ENCODE assay signal across 14 cellular contexts in genomic region chr1:109908857-109909256, GRCh38. TPM values are rescaled to one million over a fixed set of nuclear protein-coding genes. Genes with fewer than 3 reads are reported as not detected.
A peak's percentile ranks its signal among the peaks of the same experiment; 100 is the strongest.
DNase-seq lines count a peak whose midpoint lies in the region; ATAC-seq and TF ChIP-seq lines count a peak whose summit lies in the region.
"Had no signal": no experiment of that assay in that cellular context is flagged by ENCODE, and none has a peak within 500 bp of the region (broad histone marks: within the 10 kb centered on the region; RNA-seq: fewer than 3 reads in every experiment).

No MANE protein-coding gene starts in this region.

- TF ChIP-seq CTCF in left ventricle myocardium inferior (IDR thresholded peaks at IDR 0.05; ENCODE audit: borderline replicate concordance) (no peak), heart left ventricle (IDR thresholded peaks at IDR 0.05) (no peak), IMR-90 (conservative IDR thresholded peaks at IDR 0.05; ENCODE audit: low read depth, low read length) (no peak)

- ATAC-seq in heart left ventricle (no peak), IMR-90 (ENCODE audit: low read depth) (no peak)
- ATAC-seq in naive thymus-derived CD4-positive, alpha-beta T cell = no peak

- no peak for TF ChIP-seq RAD21 in IMR-90 (IDR thresholded peaks at IDR 0.05; ENCODE audit: low read length)

- peaks cover 42 to 75% (median 63%) of the 10 kb centered on the region in 7 donors for H3K4me1 Mint-ChIP-seq in naive thymus-derived CD4-positive, alpha-beta T cell

- H3K4me3 ChIP-seq in left ventricle myocardium inferior = no peak overlapping the region
- H3K4me3 ChIP-seq in heart left ventricle = no peak overlapping the region
- no peak overlapping the region for H3K4me3 ChIP-seq in IMR-90 (ENCODE audit: insufficient read depth, low read depth, low read length)
- no peak overlapping the region for H3K4me3 ChIP-seq in naive thymus-derived CD4-positive, alpha-beta T cell (ENCODE audit: low read length)

- H3K4me3 Mint-ChIP-seq in naive thymus-derived CD4-positive, alpha-beta T cell = peak overlapping the region in 6 of 10 donors; percentile 80 to 98 (median 88)

- H3K36me3 ChIP-seq in left ventricle myocardium inferior (no peaks in the 10 kb centered on the region), heart left ventricle (peaks cover 0 to 6% (median 0%) of the 10 kb centered on the region in 9 donors), IMR-90 (ENCODE audit: control insufficient read depth, insufficient read depth, low read length) (no peaks in the 10 kb centered on the region)
- no peaks in the 10 kb centered on the region for H3K36me3 ChIP-seq in naive thymus-derived CD4-positive, alpha-beta T cell (ENCODE audit: control insufficient read depth in 2 of 3, insufficient read depth in 3 of 3, low read length in 3 of 3)

- H3K9me3 ChIP-seq in left ventricle myocardium inferior (replicated peaks) (no peaks in the 10 kb centered on the region), heart left ventricle (no peaks in the 10 kb centered on the region), IMR-90 (ENCODE audit: control insufficient read depth, insufficient read depth, low read length) (no peaks in the 10 kb centered on the region)
- no peaks in the 10 kb centered on the region for H3K9me3 ChIP-seq in naive thymus-derived CD4-positive, alpha-beta T cell (ENCODE audit: control insufficient read depth in 2 of 3, low read length in 3 of 3)

- H4K91ac ChIP-seq in IMR-90 (ENCODE audit: insufficient read depth, low read depth, low read length) = no peak overlapping the region

- intact Hi-C loops in left ventricle myocardium inferior (cut with micrococcal nuclease) = no loop called here
- intact Hi-C loops in heart left ventricle (cut with DNase I) = loop anchor here in 2 of 10 donors (2.0 to 5.0 kb wide), 2 partner anchors 107 to 116 kb away; no protein-coding TSS in a partner anchor
- intact Hi-C loops in IMR-90 (cut with micrococcal nuclease) = no loop called here
- intact Hi-C loops in naive thymus-derived CD4-positive, alpha-beta T cell (cut with micrococcal nuclease) = loop anchor here in 1 of 2 donors (5.0 kb wide), 2 partner anchors 132 to 427 kb away; partner anchors contain the start of gene ATXN7L2

- no TSS peak for BruUV-seq in IMR-90 (replicated peaks; lab: Mats Ljungman, UMichigan)

- peak overlapping the region in 2 of 9 donors; percentile 30 to 67 for H3K27ac Mint-ChIP-seq in naive thymus-derived CD4-positive, alpha-beta T cell
- H3K27ac Mint-ChIP-seq: HFFc6 had no signal

- H2AK9ac ChIP-seq in IMR-90 (replicated peaks; ENCODE audit: low read depth, low read length, poor library complexity) = no peak overlapping the region

- H3K27me3 ChIP-seq in left ventricle myocardium inferior (ENCODE audit: low read depth) = no peaks in the 10 kb centered on the region
- peaks cover 0 to 9% (median 0%) of the 10 kb centered on the region in 9 donors for H3K27me3 ChIP-seq in heart left ventricle
- no peaks in the 10 kb centered on the region; the same call in 1 of the 2 replicates for H3K27me3 ChIP-seq in IMR-90 (ENCODE audit: control insufficient read depth, insufficient read depth, low read length)
- no peaks in the 10 kb centered on the region for H3K27me3 ChIP-seq in naive thymus-derived CD4-positive, alpha-beta T cell (ENCODE audit: control insufficient read depth in 2 of 2, insufficient read depth in 2 of 2, low read length in 2 of 2)

- POLR2A ChIA-PET in IMR-90 (lab: Charles Lee; ENCODE audit: unreplicated experiment) = no interaction called here
- POLR2A ChIA-PET in naive thymus-derived CD4-positive, alpha-beta T cell (lab: Charles Lee) = no interaction called here

- no peak overlapping the region for H3K14ac ChIP-seq in IMR-90 (replicated peaks; ENCODE audit: low read depth, low read length)

- no peak overlapping the region for H2AFZ ChIP-seq in IMR-90 (replicated peaks; ENCODE audit: low read length, poor library complexity)

- H3K9ac ChIP-seq in IMR-90 (ENCODE audit: low read depth, low read length) = no peak overlapping the region

- 0 out of 3 replicates have a peak overlapping the region, but pooled peaks have one; percentile 29 for H2BK15ac ChIP-seq in IMR-90 (ENCODE audit: low read depth, low read length)

- in situ Hi-C loops in IMR-90 (cut with MboI; ENCODE audit: low sequenced_read_pairs) = loop anchor here (25.0 kb wide), 1 partner anchor 122 kb away; no protein-coding TSS in a partner anchor

- peaks cover 6 to 36% of the 10 kb centered on the region in 2 experiments; a peak in 2 of 4 replicates for H3K79me1 ChIP-seq in IMR-90 (ENCODE audit: low read depth in 1 of 2, low read length in 2 of 2)

- H3K56ac ChIP-seq in IMR-90 (ENCODE audit: extremely low read depth, insufficient read depth, low read length) = no peak overlapping the region

- H4K5ac ChIP-seq in IMR-90 (ENCODE audit: low read depth, low read length) = no peak overlapping the region

- TF ChIP-seq POLR2A in heart left ventricle (IDR thresholded peaks at IDR 0.05) (no peak), IMR-90 (IDR thresholded peaks at IDR 0.05; ENCODE audit: low read depth, low read length) (no peak)

- no peak overlapping the region for H3K4me2 ChIP-seq in IMR-90 (ENCODE audit: low read depth, low read length)

- dilution Hi-C loops in IMR-90 (cut with HindIII; ENCODE audit: low sequenced_read_pairs, unreplicated experiment) = no loop called here

- H3K27ac ChIP-seq in left ventricle myocardium inferior (replicated peaks) = peak overlapping the region; percentile 93
- H3K27ac ChIP-seq in heart left ventricle = peak overlapping the region in 1 of 12 donors; percentile 24
- no peak overlapping the region for H3K27ac ChIP-seq in IMR-90 (ENCODE audit: insufficient read depth, low read length)
- H3K27ac ChIP-seq in naive thymus-derived CD4-positive, alpha-beta T cell (ENCODE audit: low read depth, low read length) = no peak overlapping the region

- no peaks in the 10 kb centered on the region for H3K9me3 Mint-ChIP-seq in naive thymus-derived CD4-positive, alpha-beta T cell
- H3K9me3 Mint-ChIP-seq: HFFc6 had no signal

- H3K27me3 Mint-ChIP-seq in naive thymus-derived CD4-positive, alpha-beta T cell = peaks cover 0 to 18% (median 0%) of the 10 kb centered on the region in 5 donors

- H3K4me1 ChIP-seq in left ventricle myocardium inferior (peaks cover 66% of the 10 kb centered on the region), heart left ventricle (peaks cover 4 to 52% (median 35%) of the 10 kb centered on the region in 12 donors), IMR-90 (ENCODE audit: control insufficient read depth, insufficient read depth, low read length) (peaks cover 16% of the 10 kb centered on the region)
- H3K4me1 ChIP-seq in naive thymus-derived CD4-positive, alpha-beta T cell (ENCODE audit: control insufficient read depth in 2 of 2, insufficient read depth in 2 of 2, low read length in 2 of 2) = peaks cover 36 to 44% of the 10 kb centered on the region in 2 donors

- H4K8ac ChIP-seq in IMR-90 (ENCODE audit: low read depth in 2 of 2, low read length in 2 of 2) = no peak overlapping the region

- H2BK20ac ChIP-seq in IMR-90 (ENCODE audit: low read depth, low read length) = no peak overlapping the region

- no peak overlapping the region for H2BK120ac ChIP-seq in IMR-90 (ENCODE audit: low read depth, low read length)

- CTCF ChIA-PET in IMR-90 (lab: Yijun Ruan, JAX) = no interaction called here
- CTCF ChIA-PET in naive thymus-derived CD4-positive, alpha-beta T cell (lab: Charles Lee) = no interaction called here

- peak overlapping the region; percentile 86 for H3K23ac ChIP-seq in IMR-90 (ENCODE audit: low read depth, low read length)

- H3K9me1 ChIP-seq in IMR-90 (ENCODE audit: insufficient read depth, low read length) = peaks cover 21% of the 10 kb centered on the region

- peaks cover 22% of the 10 kb centered on the region for H4K20me1 ChIP-seq in IMR-90 (ENCODE audit: insufficient read depth, low read length)

- H2BK5ac ChIP-seq in IMR-90 (ENCODE audit: low read depth, low read length, poor library complexity, severe bottlenecking) = no peak overlapping the region

- H3K4ac ChIP-seq in IMR-90 (ENCODE audit: low read depth, low read length) = no peak overlapping the region

- 63 to 80% (median 78%) methylated on average over 3 of the region's 3 CpGs for WGBS in heart left ventricle, 4 donors
- no CpG with 5 or more reads among the region's 3 CpGs for WGBS in IMR-90 (ENCODE audit: extremely low coverage in 2 of 2, insufficient read length in 1 of 2), 2 experiments

- H2AK5ac ChIP-seq in IMR-90 (ENCODE audit: low read depth, low read length) = no peak overlapping the region

- H3K36me3 Mint-ChIP-seq in naive thymus-derived CD4-positive, alpha-beta T cell = peaks cover 0 to 30% (median 0%) of the 10 kb centered on the region in 5 donors

- DNase-seq in left ventricle myocardium inferior (no peak), heart left ventricle (no peak), IMR-90 (no peak), germinal center (ENCODE audit: low spot score) (no peak), dedifferentiated amniotic fluid mesenchymal stem cell (ENCODE audit: extremely low spot score) (no peak), SHP77 treated with DMSO at 0.1 percent for 48 hours (lab: John Stamatoyannopoulos, UW) (no peak)
- DNase-seq in naive thymus-derived CD4-positive, alpha-beta T cell = no peak
- DNase-seq: COR-L47, HFFc6, KG1, NCI-H1092 treated with DMSO at 0.1 percent for 48 hours, NCI-H187 treated with DMSO at 0.1 percent for 48 hours, NCI-H82, SHP77 had no signal

- H3K18ac ChIP-seq in IMR-90 (ENCODE audit: low read depth, low read length) = no peak overlapping the region

TF ChIP-seq in IMR-90, 13 proteins besides CTCF, POLR2A, EP300 and RAD21 (continues in another document):
- TF ChIP-seq MXI1 (IDR thresholded peaks at IDR 0.05; ENCODE audit: borderline replicate concordance, low read depth, low read length) (no peak), CEBPB (IDR thresholded peaks at IDR 0.05; ENCODE audit: low read depth, low read length) (no peak), RCOR1 (IDR thresholded peaks at IDR 0.05; ENCODE audit: insufficient replicate concordance, low read length) (no peak), USF2 (IDR thresholded peaks at IDR 0.05; ENCODE audit: low read depth, low read length) (no peak)

RNA-seq across cellular contexts. Expression of gene CSF1, which starts 1.8 kb away (rescaled TPM):
- total RNA-seq in left ventricle myocardium inferior (13.9 TPM), heart left ventricle (10 to 100 TPM in 8 of 9 donors, 1 to 10 TPM in 1; 9.0 to 64.8 (median 14.5) TPM), IMR-90 (2012; rRNA removed) (9.4 and 14.3 TPM in 2 replicates)
- polyA plus RNA-seq in heart left ventricle (1 to 10 TPM; 9.1 to 9.9 TPM), IMR-90 (2012; rRNA removed) (22.0 and 25.6 TPM in 2 replicates)
- 19.2 and 30.9 TPM in 2 replicates for polyA plus RNA-seq in IMR-90 (2012; cell fraction: cytosol; rRNA removed)
- polyA plus RNA-seq in IMR-90 (2012; cell fraction: nucleus; rRNA removed; ENCODE audit: low replicate concordance) = 26.9 and 32.7 TPM in 2 replicates
- total RNA-seq in naive thymus-derived CD4-positive, alpha-beta T cell = 100 to 1,000 TPM in 1 of 5 experiments, 10 to 100 TPM in 1, 1 to 10 TPM in 3; 1.4 to 125 (median 5.9) TPM
- 1 to 10 TPM in 1 of 2 donors, under 1 TPM in 1; 0.94 to 2.2 TPM for polyA plus RNA-seq in naive thymus-derived CD4-positive, alpha-beta T cell
